Comparison of ENCODE assay signal across 2 cellular contexts in genomic region chr1:25259813-25260212, GRCh38.
TF ChIP-seq lines count a peak whose summit lies in the region.
"Not testable (repeated sequence)": the region's sequence is repeated elsewhere in the genome, so short reads cannot be mapped to it uniquely, and the experiment has no call there.

No MANE protein-coding gene starts in this region.

TF ChIP-seq in HEK293, 187 proteins besides CTCF, POLR2A, EP300 and RAD21:
- TF ChIP-seq ZNF654 (tag by site-specific recombination; IDR thresholded peaks at IDR 0.05; ENCODE audit: low read depth): peak; percentile 50

TF ChIP-seq in K562, 482 proteins besides CTCF, POLR2A, EP300 and RAD21:
- not testable (repeated sequence) for TF ChIP-seq CEBPG (CRISPR knock-in tag; IDR thresholded peaks at IDR 0.05)
- TF ChIP-seq CEBPG (tag; conservative IDR thresholded peaks at IDR 0.05 in 1 of 2, IDR thresholded peaks at IDR 0.05 in 1 of 2): 0 out of 4 replicates have a peak, but pooled peaks of 1 of the 2 experiments have one; percentile 35
- TF ChIP-seq RCOR1 (IDR thresholded peaks at IDR 0.05; ENCODE audit: borderline replicate concordance in 1 of 2, low read depth in 2 of 2, low read length in 2 of 2): 0 out of 4 replicates have a peak, but pooled peaks of 1 of the 2 experiments have one; percentile 29
